Comparison of ENCODE assay signal across 1 cellular context in genomic region chr2:181628590-181629585, GRCh38.
A peak's percentile ranks its signal among the peaks of the same experiment; 100 is the strongest.
TF ChIP-seq lines count a peak whose summit lies in the region.

No MANE protein-coding gene starts in this region.

TF ChIP-seq in K562, 482 proteins besides CTCF, POLR2A, EP300 and RAD21 (continued from another document):
- no peak for TF ChIP-seq SAP30 (IDR thresholded peaks at IDR 0.05; ENCODE audit: borderline replicate concordance, insufficient read depth, low read depth, low read length, poor library complexity, severe bottlenecking)
- TF ChIP-seq SMARCA5 (IDR thresholded peaks at IDR 0.05), result no peak
- no peak for TF ChIP-seq YY1 (IDR thresholded peaks at IDR 0.05; ENCODE audit: borderline replicate concordance in 1 of 3, control insufficient read depth in 1 of 3, extremely low read depth in 1 of 3, insufficient read depth in 3 of 3, insufficient read length in 1 of 3, insufficient replicate concordance in 2 of 3, low read depth in 1 of 3, low read length in 2 of 3)
- TF ChIP-seq, protein P1, sequence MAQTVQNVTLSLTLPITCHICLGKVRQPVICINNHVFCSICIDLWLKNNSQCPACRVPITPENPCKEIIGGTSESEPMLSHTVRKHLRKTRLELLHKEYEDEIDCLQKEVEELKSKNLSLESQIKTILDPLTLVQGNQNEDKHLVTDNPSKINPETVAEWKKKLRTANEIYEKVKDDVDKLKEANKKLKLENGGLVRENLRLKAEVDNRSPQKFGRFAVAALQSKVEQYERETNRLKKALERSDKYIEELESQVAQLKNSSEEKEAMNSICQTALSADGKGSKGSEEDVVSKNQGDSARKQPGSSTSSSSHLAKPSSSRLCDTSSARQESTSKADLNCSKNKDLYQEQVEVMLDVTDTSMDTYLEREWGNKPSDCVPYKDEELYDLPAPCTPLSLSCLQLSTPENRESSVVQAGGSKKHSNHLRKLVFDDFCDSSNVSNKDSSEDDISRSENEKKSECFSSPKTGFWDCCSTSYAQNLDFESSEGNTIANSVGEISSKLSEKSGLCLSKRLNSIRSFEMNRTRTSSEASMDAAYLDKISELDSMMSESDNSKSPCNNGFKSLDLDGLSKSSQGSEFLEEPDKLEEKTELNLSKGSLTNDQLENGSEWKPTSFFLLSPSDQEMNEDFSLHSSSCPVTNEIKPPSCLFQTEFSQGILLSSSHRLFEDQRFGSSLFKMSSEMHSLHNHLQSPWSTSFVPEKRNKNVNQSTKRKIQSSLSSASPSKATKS (CRISPR knock-in tag; IDR thresholded peaks at IDR 0.05), result no peak
- no peak for TF ChIP-seq ZNF584 (CRISPR knock-in tag; IDR thresholded peaks at IDR 0.05; ENCODE audit: low read depth)
- TF ChIP-seq GTF2E2 (tag; IDR thresholded peaks at IDR 0.05), result no peak
- 0 out of 2 replicates have a peak, but pooled peaks have one; percentile 24 for TF ChIP-seq ZNF316 (IDR thresholded peaks at IDR 0.05)
- TF ChIP-seq PHB (CRISPR knock-in tag; IDR thresholded peaks at IDR 0.05), result no peak
- TF ChIP-seq RUNX1 (IDR thresholded peaks at IDR 0.05; ENCODE audit: low read depth), result no peak
- no peak for TF ChIP-seq CAMTA2 (CRISPR knock-in tag; conservative IDR thresholded peaks at IDR 0.05)
- peak; percentile 46; the same call in 1 of the 2 replicates for TF ChIP-seq MAFF (IDR thresholded peaks at IDR 0.05; ENCODE audit: low read length)
- TF ChIP-seq ZNF282 (CRISPR knock-in tag; IDR thresholded peaks at IDR 0.05), result no peak
- TF ChIP-seq MAFK (IDR thresholded peaks at IDR 0.05; ENCODE audit: low read length), result peak; percentile 64
